Comparison of ENCODE assay signal across 8 cellular contexts in the genomic region with DNA sequence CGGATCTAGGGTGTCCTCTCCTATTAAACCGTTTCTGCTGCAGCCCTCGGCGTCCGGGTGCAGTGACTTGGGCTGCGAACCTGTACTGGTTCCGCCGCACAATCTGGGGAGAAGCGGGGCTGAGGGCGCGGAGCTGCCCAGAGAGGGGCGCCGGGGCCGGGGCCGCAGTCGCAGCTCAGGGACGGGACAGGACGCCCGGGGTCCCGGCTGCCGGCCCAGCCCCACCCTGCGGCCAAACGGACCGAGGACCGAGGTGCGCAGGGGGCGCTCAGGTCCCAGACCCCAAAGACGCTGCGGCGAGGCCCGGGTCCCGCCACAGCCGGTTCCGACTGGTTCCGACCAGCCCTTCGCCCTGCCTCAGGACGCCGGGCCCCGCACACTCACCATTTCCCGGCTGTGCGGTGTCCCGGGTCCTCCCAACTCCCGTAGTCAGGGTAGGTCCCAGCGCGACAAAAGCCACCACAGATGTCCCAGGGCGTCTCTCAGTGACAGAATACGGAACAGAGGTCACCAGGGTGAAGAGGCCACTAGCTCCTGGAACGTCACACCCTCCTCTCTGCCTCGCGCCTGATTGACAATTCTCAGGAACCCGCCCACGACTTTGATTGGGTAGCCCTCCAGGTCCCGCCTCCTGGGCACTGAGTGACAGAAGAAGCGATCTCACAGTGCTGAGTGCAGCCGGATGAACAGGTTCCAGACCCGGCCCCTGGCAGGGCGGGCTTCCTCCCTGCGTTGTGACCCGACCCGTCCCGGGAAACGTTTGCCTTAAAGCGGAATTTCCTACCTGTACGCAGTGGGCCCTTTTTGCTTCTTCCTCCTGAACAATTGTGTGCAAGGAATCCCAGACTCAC. TPM values are rescaled to one million over a fixed set of nuclear protein-coding genes. Genes with fewer than 3 reads are reported as not detected.
DNase-seq lines count a peak whose midpoint lies in the region; ATAC-seq and TF ChIP-seq lines count a peak whose summit lies in the region.

A gene (minus strand): TSS at position 576 of the 851 bp plus-strand sequence. CDS start 189 bp downstream, at position 387.

- intact Hi-C loops in A673 (cut with micrococcal nuclease; ENCODE audit: unreplicated experiment) = no loop called here
- intact Hi-C loops in activated B cell treated with CpG ODN at 0.5 μM for 24 hours (cut with micrococcal nuclease) = loop anchor here (1.0 to 10.0 kb wide), 8 partner anchors 37 to 330 kb away; a partner anchor contains a TSS

- no peaks in the 10 kb centered on the region for H3K4me1 ChIP-seq in A673 (ENCODE audit: insufficient read depth, low read length, poor library complexity, severe bottlenecking)

- peak within 1 kb of the TSS; percentile 26 for H3K27ac ChIP-seq in A673 (ENCODE audit: low read depth, low read length, poor library complexity, severe bottlenecking)

- ATAC-seq in GM18861 (IDR thresholded peaks at IDR 0.05; ENCODE audit: unreplicated experiment) (peak; percentile 81), HG03097 (IDR thresholded peaks at IDR 0.05; ENCODE audit: low FRiP score, unreplicated experiment) (peak; percentile 92), activated B cell treated with CpG ODN at 0.5 μM for 24 hours (ENCODE audit: low read depth) (peak; percentile 93)

- H3K27me3 ChIP-seq in A673 (replicated peaks; ENCODE audit: insufficient read depth, low read depth, low read length, poor library complexity) = no peaks in the 10 kb centered on the region

- DNase-seq in A673 (ENCODE audit: low spot score) (peak; percentile 94), NCI-H2227 treated with DMSO at 0.1 percent for 48 hours (lab: John Stamatoyannopoulos, UW) (peak; percentile 82), activated B cell treated with CpG ODN at 0.5 μM for 24 hours (peak; percentile 87), iris pigment epithelial cell (ENCODE audit: low read depth) (peak; percentile 94)
- peak; percentile 95 for DNase-seq in central memory CD4-positive, alpha-beta T cell
- DNase-seq in stimulated activated CD4-positive, alpha-beta T cell treated with anti-CD3 and anti-CD28 coated beads, Interleukin-12 subunit alpha, Interleukin-12 subunit beta, amount 100 ng/mL, for 24 hours (ENCODE audit: low read depth in 2 of 2) = peak; percentile 92 to 97

- peaks cover 22% of the 10 kb centered on the region for H3K36me3 Mint-ChIP-seq in activated B cell treated with CpG ODN at 0.5 μM for 24 hours (ENCODE audit: low read depth)

- H3K9me3 ChIP-seq in A673 (ENCODE audit: low read depth, low read length, poor library complexity, severe bottlenecking) = no peaks in the 10 kb centered on the region

- peak within 1 kb of the TSS; percentile 80 for H3K4me3 ChIP-seq in A673 (ENCODE audit: low read depth, low read length, poor library complexity, severe bottlenecking)

- H3K27me3 Mint-ChIP-seq in activated B cell treated with CpG ODN at 0.5 μM for 24 hours = no peaks in the 10 kb centered on the region

- no peaks in the 10 kb centered on the region for H3K36me3 ChIP-seq in A673 (ENCODE audit: insufficient read depth, low read length, poor library complexity, severe bottlenecking)

- POLR2A ChIA-PET in A673 (lab: Charles Lee; ENCODE audit: low non-redundant PET) (no interaction called here), activated B cell treated with CpG ODN at 0.5 μM for 24 hours (lab: Charles Lee) (interaction anchor here (0.6 to 4.8 kb wide), 11 partner anchors 10 to 370 kb away, joined by 3 to 67 read pairs (median 4); a partner anchor contains a TSS)

- peak within 1 kb of the TSS; percentile 99 for H3K4me3 Mint-ChIP-seq in activated B cell treated with CpG ODN at 0.5 μM for 24 hours

- BruUV-seq in A673 (replicated peaks; lab: Mats Ljungman, UMichigan) = no TSS peak

- H3K4me1 Mint-ChIP-seq in activated B cell treated with CpG ODN at 0.5 μM for 24 hours = peaks cover 35% of the 10 kb centered on the region

- TF ChIP-seq CTCF in A673 (conservative IDR thresholded peaks at IDR 0.05; ENCODE audit: low read depth, low read length) (no peak), activated B cell treated with CpG ODN at 0.5 μM for 24 hours (IDR thresholded peaks at IDR 0.05) (no peak)

- no peaks in the 10 kb centered on the region for H3K9me3 Mint-ChIP-seq in activated B cell treated with CpG ODN at 0.5 μM for 24 hours

- CTCF ChIA-PET in A673 (lab: Charles Lee) (no interaction called here), activated B cell treated with CpG ODN at 0.5 μM for 24 hours (lab: Charles Lee) (interaction anchor here (0.6 to 0.9 kb wide), 2 partner anchors 72 to 331 kb away, joined by 3 read pairs; a partner anchor contains a TSS)

- H3K27ac Mint-ChIP-seq in activated B cell treated with CpG ODN at 0.5 μM for 24 hours = peak within 1 kb of the TSS; percentile 95

RNA-seq across cellular contexts. Expression of the gene that starts here (rescaled TPM):
- total RNA-seq in A673 (2021) (2.5 and 4.3 TPM in 2 replicates), activated B cell treated with CpG ODN at 0.5 μM for 24 hours (20.6 and 26.4 TPM in 2 replicates)

Comparison
In these comparisons a context has a peak if more than half of its experiments do, and no peak if none do; other contexts are left out.
1. Peak in every context shown above with its lines: DNase-seq, ATAC-seq, H3K4me3 ChIP-seq and H3K27ac ChIP-seq.